1 cellular context compared by ENCODE assay signal in genomic region chr2:677056-677949, GRCh38.
A peak's percentile ranks its signal among the peaks of the same experiment; 100 is the strongest.
TF ChIP-seq lines count a peak whose summit lies in the region.

Gene TMEM18, minus strand, starts transcription at chr2:677406. Its CDS starts 61 bp downstream, at chr2:677345.

TF ChIP-seq in K562, 482 proteins besides CTCF, POLR2A, EP300 and RAD21 (continued from another document and continues in another):
- TF ChIP-seq, protein P1, sequence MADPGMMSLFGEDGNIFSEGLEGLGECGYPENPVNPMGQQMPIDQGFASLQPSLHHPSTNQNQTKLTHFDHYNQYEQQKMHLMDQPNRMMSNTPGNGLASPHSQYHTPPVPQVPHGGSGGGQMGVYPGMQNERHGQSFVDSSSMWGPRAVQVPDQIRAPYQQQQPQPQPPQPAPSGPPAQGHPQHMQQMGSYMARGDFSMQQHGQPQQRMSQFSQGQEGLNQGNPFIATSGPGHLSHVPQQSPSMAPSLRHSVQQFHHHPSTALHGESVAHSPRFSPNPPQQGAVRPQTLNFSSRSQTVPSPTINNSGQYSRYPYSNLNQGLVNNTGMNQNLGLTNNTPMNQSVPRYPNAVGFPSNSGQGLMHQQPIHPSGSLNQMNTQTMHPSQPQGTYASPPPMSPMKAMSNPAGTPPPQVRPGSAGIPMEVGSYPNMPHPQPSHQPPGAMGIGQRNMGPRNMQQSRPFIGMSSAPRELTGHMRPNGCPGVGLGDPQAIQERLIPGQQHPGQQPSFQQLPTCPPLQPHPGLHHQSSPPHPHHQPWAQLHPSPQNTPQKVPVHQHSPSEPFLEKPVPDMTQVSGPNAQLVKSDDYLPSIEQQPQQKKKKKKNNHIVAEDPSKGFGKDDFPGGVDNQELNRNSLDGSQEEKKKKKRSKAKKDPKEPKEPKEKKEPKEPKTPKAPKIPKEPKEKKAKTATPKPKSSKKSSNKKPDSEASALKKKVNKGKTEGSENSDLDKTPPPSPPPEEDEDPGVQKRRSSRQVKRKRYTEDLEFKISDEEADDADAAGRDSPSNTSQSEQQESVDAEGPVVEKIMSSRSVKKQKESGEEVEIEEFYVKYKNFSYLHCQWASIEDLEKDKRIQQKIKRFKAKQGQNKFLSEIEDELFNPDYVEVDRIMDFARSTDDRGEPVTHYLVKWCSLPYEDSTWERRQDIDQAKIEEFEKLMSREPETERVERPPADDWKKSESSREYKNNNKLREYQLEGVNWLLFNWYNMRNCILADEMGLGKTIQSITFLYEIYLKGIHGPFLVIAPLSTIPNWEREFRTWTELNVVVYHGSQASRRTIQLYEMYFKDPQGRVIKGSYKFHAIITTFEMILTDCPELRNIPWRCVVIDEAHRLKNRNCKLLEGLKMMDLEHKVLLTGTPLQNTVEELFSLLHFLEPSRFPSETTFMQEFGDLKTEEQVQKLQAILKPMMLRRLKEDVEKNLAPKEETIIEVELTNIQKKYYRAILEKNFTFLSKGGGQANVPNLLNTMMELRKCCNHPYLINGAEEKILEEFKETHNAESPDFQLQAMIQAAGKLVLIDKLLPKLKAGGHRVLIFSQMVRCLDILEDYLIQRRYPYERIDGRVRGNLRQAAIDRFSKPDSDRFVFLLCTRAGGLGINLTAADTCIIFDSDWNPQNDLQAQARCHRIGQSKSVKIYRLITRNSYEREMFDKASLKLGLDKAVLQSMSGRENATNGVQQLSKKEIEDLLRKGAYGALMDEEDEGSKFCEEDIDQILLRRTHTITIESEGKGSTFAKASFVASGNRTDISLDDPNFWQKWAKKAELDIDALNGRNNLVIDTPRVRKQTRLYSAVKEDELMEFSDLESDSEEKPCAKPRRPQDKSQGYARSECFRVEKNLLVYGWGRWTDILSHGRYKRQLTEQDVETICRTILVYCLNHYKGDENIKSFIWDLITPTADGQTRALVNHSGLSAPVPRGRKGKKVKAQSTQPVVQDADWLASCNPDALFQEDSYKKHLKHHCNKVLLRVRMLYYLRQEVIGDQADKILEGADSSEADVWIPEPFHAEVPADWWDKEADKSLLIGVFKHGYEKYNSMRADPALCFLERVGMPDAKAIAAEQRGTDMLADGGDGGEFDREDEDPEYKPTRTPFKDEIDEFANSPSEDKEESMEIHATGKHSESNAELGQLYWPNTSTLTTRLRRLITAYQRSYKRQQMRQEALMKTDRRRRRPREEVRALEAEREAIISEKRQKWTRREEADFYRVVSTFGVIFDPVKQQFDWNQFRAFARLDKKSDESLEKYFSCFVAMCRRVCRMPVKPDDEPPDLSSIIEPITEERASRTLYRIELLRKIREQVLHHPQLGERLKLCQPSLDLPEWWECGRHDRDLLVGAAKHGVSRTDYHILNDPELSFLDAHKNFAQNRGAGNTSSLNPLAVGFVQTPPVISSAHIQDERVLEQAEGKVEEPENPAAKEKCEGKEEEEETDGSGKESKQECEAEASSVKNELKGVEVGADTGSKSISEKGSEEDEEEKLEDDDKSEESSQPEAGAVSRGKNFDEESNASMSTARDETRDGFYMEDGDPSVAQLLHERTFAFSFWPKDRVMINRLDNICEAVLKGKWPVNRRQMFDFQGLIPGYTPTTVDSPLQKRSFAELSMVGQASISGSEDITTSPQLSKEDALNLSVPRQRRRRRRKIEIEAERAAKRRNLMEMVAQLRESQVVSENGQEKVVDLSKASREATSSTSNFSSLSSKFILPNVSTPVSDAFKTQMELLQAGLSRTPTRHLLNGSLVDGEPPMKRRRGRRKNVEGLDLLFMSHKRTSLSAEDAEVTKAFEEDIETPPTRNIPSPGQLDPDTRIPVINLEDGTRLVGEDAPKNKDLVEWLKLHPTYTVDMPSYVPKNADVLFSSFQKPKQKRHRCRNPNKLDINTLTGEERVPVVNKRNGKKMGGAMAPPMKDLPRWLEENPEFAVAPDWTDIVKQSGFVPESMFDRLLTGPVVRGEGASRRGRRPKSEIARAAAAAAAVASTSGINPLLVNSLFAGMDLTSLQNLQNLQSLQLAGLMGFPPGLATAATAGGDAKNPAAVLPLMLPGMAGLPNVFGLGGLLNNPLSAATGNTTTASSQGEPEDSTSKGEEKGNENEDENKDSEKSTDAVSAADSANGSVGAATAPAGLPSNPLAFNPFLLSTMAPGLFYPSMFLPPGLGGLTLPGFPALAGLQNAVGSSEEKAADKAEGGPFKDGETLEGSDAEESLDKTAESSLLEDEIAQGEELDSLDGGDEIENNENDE (IDR thresholded peaks at IDR 0.05; ENCODE audit: low read depth, low read length), result no peak
- peak; percentile 97 for TF ChIP-seq KDM5B (IDR thresholded peaks at IDR 0.05; ENCODE audit: insufficient replicate concordance, low read depth, low read length)
- no peak for TF ChIP-seq ZNF121 (CRISPR knock-in tag; conservative IDR thresholded peaks at IDR 0.05)
- TF ChIP-seq REST (CRISPR knock-in tag; IDR thresholded peaks at IDR 0.05; ENCODE audit: low read depth), result peak; percentile 66; the same call in 1 of the 2 replicates
- no peak for TF ChIP-seq NFXL1 (CRISPR knock-in tag; IDR thresholded peaks at IDR 0.05)
- TF ChIP-seq CBX2 (IDR thresholded peaks at IDR 0.05; ENCODE audit: insufficient read depth, low read length, poor library complexity, severe bottlenecking), result no peak
- no peak for TF ChIP-seq ZNF699 (CRISPR knock-in tag; IDR thresholded peaks at IDR 0.05; ENCODE audit: insufficient replicate concordance)
- TF ChIP-seq, protein P2, sequence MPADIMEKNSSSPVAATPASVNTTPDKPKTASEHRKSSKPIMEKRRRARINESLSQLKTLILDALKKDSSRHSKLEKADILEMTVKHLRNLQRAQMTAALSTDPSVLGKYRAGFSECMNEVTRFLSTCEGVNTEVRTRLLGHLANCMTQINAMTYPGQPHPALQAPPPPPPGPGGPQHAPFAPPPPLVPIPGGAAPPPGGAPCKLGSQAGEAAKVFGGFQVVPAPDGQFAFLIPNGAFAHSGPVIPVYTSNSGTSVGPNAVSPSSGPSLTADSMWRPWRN (IDR thresholded peaks at IDR 0.05; ENCODE audit: low read depth), result no peak
- no peak for TF ChIP-seq EZH2 (IDR thresholded peaks at IDR 0.05; ENCODE audit: borderline replicate concordance, low read depth, low read length)
- 0 out of 2 replicates have a peak, but pooled peaks have one; percentile 29 for TF ChIP-seq NR4A1 (CRISPR knock-in tag; IDR thresholded peaks at IDR 0.05)
- peak; percentile 67 for TF ChIP-seq NR4A1 (tag; IDR thresholded peaks at IDR 0.05)
- 0 out of 4 replicates have a peak, but pooled peaks of 1 of the 2 experiments have one; percentile 61 for TF ChIP-seq KDM4B (IDR thresholded peaks at IDR 0.05; ENCODE audit: borderline replicate concordance in 2 of 2, low read depth in 1 of 2)
- no peak for TF ChIP-seq U2AF2 (optimal IDR thresholded peaks at IDR 0.05; ENCODE audit: low read depth, low read length)
- 0 out of 2 replicates have a peak, but pooled peaks have one; percentile 19 for TF ChIP-seq ZNF766 (CRISPR knock-in tag; conservative IDR thresholded peaks at IDR 0.05)
- TF ChIP-seq SETDB1 (IDR thresholded peaks at IDR 0.05; ENCODE audit: low read length), result no peak
- TF ChIP-seq TRIM24 (IDR thresholded peaks at IDR 0.05), result peak in 1 of 2 experiments; percentile 70; a peak in 2 of 4 replicates
- no peak for TF ChIP-seq SNIP1 (IDR thresholded peaks at IDR 0.05; ENCODE audit: low read depth)
- no peak for TF ChIP-seq ZNF253 (CRISPR knock-in tag; conservative IDR thresholded peaks at IDR 0.05)
- TF ChIP-seq KLF10 (CRISPR knock-in tag; IDR thresholded peaks at IDR 0.05), result no peak
- no peak for TF ChIP-seq CREBBP (IDR thresholded peaks at IDR 0.05; ENCODE audit: low read depth, low read length)
- TF ChIP-seq THAP12 (CRISPR knock-in tag; IDR thresholded peaks at IDR 0.05), result 0 out of 2 replicates have a peak, but pooled peaks have one; percentile 8
- no peak for TF ChIP-seq RBM39 (optimal IDR thresholded peaks at IDR 0.05; ENCODE audit: low read depth, low read length)
- TF ChIP-seq PYGO2 (tag; IDR thresholded peaks at IDR 0.05), result no peak
- no peak for TF ChIP-seq PRPF4 (IDR thresholded peaks at IDR 0.05; ENCODE audit: insufficient read depth, low read depth, low read length, poor library complexity, severe bottlenecking)
- peak; percentile 55; the same call in 1 of the 2 replicates for TF ChIP-seq MBD2 (IDR thresholded peaks at IDR 0.05; ENCODE audit: borderline replicate concordance, low read depth)
- no peak for TF ChIP-seq ZEB2 (IDR thresholded peaks at IDR 0.05)
- 0 out of 2 replicates have a peak, but pooled peaks have one; percentile 21 for TF ChIP-seq DMBX1 (CRISPR knock-in tag; IDR thresholded peaks at IDR 0.05; ENCODE audit: borderline replicate concordance)
- TF ChIP-seq SP2 (IDR thresholded peaks at IDR 0.05; ENCODE audit: extremely low read depth, low read depth, low read length, poor library complexity, severe bottlenecking), result no peak
- peak; percentile 87 for TF ChIP-seq GTF2E2 (tag; IDR thresholded peaks at IDR 0.05)
- TF ChIP-seq ZBTB12 (CRISPR knock-in tag; IDR thresholded peaks at IDR 0.05), result 0 out of 2 replicates have a peak, but pooled peaks have one; percentile 6
- TF ChIP-seq ZNF165 (CRISPR knock-in tag; IDR thresholded peaks at IDR 0.05; ENCODE audit: borderline replicate concordance), result no peak
- TF ChIP-seq ETV6 (IDR thresholded peaks at IDR 0.05; ENCODE audit: borderline replicate concordance in 1 of 2, low read depth in 2 of 2, low read length in 1 of 2), result no peak
- TF ChIP-seq ETV6 (CRISPR knock-in tag; IDR thresholded peaks at IDR 0.05; ENCODE audit: borderline replicate concordance), result no peak
- TF ChIP-seq, protein P3, sequence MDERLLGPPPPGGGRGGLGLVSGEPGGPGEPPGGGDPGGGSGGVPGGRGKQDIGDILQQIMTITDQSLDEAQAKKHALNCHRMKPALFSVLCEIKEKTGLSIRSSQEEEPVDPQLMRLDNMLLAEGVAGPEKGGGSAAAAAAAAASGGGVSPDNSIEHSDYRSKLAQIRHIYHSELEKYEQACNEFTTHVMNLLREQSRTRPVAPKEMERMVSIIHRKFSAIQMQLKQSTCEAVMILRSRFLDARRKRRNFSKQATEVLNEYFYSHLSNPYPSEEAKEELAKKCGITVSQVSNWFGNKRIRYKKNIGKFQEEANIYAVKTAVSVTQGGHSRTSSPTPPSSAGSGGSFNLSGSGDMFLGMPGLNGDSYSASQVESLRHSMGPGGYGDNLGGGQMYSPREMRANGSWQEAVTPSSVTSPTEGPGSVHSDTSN (CRISPR knock-in tag; IDR thresholded peaks at IDR 0.05; ENCODE audit: low read depth), result no peak
- TF ChIP-seq, protein P3 (tag; conservative IDR thresholded peaks at IDR 0.05; ENCODE audit: low read depth), result no peak
- TF ChIP-seq NFIX (CRISPR knock-in tag; IDR thresholded peaks at IDR 0.05; ENCODE audit: low read depth), result peak; percentile 71
- TF ChIP-seq SIX5 (IDR thresholded peaks at IDR 0.05; ENCODE audit: borderline replicate concordance in 1 of 2, insufficient read depth in 1 of 2, low read depth in 1 of 2, low read length in 2 of 2), result peak in 1 of 2 experiments; percentile 33; a peak in 1 of 4 replicates
